ENCODE assay signal across 8 cellular contexts in the genomic region with DNA sequence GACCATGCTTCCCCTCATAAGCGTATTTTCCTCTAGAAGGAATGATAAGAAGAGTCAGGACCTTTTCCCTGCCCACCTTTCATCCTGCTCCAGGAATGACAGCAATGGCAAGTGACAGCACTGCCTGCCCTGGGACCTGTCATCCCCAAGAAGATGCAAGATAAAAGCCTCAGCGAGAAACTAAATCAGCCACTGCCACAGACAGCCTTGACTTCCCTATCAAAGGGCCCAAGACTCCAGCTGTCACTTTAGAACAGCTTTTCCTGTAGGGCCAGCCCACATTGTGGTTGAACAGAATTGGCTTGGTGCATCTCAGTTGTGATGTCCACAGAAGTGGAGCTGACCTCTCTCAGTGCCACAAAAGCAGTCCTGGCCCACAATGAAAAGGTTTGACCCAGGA. TPM values are rescaled to one million over a fixed set of nuclear protein-coding genes. Genes with fewer than 3 reads are reported as not detected.
DNase-seq lines count a peak whose midpoint lies in the region; ATAC-seq and TF ChIP-seq lines count a peak whose summit lies in the region.

No MANE protein-coding gene starts in this region.

- H3K36me3 Mint-ChIP-seq in CD4-positive, CD25-positive, alpha-beta regulatory T cell, result peaks cover 9% of the 10 kb centered on the region
- peaks cover 9% of the 10 kb centered on the region for H3K36me3 Mint-ChIP-seq in nephron (ENCODE audit: low read depth)

- H3K27ac ChIP-seq in CD4-positive, CD25-positive, alpha-beta regulatory T cell (ENCODE audit: insufficient read depth, low read length, poor library complexity, severe bottlenecking), result peak overlapping the region; percentile 92

- TF ChIP-seq CTCF in Loucy (conservative IDR thresholded peaks at IDR 0.05; ENCODE audit: low read length), result no peak
- no peak for TF ChIP-seq CTCF in cardiac fibroblast (IDR thresholded peaks at IDR 0.05; ENCODE audit: low read depth, low read length)
- TF ChIP-seq CTCF in nephron (IDR thresholded peaks at IDR 0.05; ENCODE audit: unreplicated experiment in 3 of 3), result no peak

- H3K9me2 ChIP-seq in Loucy (replicated peaks; ENCODE audit: low read depth, low read length), result no peaks in the 10 kb centered on the region

- peaks cover 43% of the 10 kb centered on the region for H3K4me1 ChIP-seq in CD4-positive, CD25-positive, alpha-beta regulatory T cell (ENCODE audit: control insufficient read depth, insufficient read depth, low read length, poor library complexity, severe bottlenecking)
- H3K4me1 ChIP-seq in Loucy (ENCODE audit: insufficient read depth, low read length, poor library complexity, severe bottlenecking), result peaks cover 53% of the 10 kb centered on the region

- H3K27me3 Mint-ChIP-seq in CD4-positive, CD25-positive, alpha-beta regulatory T cell, result no peaks in the 10 kb centered on the region
- H3K27me3 Mint-ChIP-seq in nephron (ENCODE audit: low read depth), result no peaks in the 10 kb centered on the region

- H3K4me3 ChIP-seq in CD4-positive, CD25-positive, alpha-beta regulatory T cell (ENCODE audit: low read depth, low read length), result peak overlapping the region; percentile 90
- H3K4me3 ChIP-seq in Loucy (ENCODE audit: low read length, poor library complexity, severe bottlenecking) (peak overlapping the region; percentile 91), cardiac fibroblast (replicated peaks in 1 of 2; ENCODE audit: low read depth in 2 of 2, low read length in 2 of 2) (peak overlapping the region; percentile 96)

- H4K20me1 ChIP-seq in Loucy (ENCODE audit: insufficient read depth, low read length, poor library complexity, severe bottlenecking), result peaks cover 37% of the 10 kb centered on the region

- no peaks in the 10 kb centered on the region for H3K9me3 Mint-ChIP-seq in CD4-positive, CD25-positive, alpha-beta regulatory T cell
- no peaks in the 10 kb centered on the region for H3K9me3 Mint-ChIP-seq in nephron

- peak overlapping the region; percentile 86 for H3K4me2 ChIP-seq in Loucy (ENCODE audit: low read depth, low read length, poor library complexity, severe bottlenecking)

- peak overlapping the region; percentile 56 to 99 (median 96) for H3K27ac Mint-ChIP-seq in CD4-positive, CD25-positive, alpha-beta regulatory T cell
- H3K27ac Mint-ChIP-seq in nephron, result peak overlapping the region in 2 of 3 experiments; percentile 33 to 88

- no peaks in the 10 kb centered on the region for H3F3A ChIP-seq in Loucy (ENCODE audit: low read depth)

- H3K4me3 Mint-ChIP-seq in CD4-positive, CD25-positive, alpha-beta regulatory T cell, result peak overlapping the region; percentile 96 to 98 (median 96)
- H3K4me3 Mint-ChIP-seq in nephron, result peak overlapping the region; percentile 98 to 99 (median 98)

- peak overlapping the region; percentile 96 for H3K9ac ChIP-seq in Loucy (ENCODE audit: low read depth, low read length, poor library complexity, severe bottlenecking)

- H3K79me2 ChIP-seq in Loucy (ENCODE audit: insufficient read depth, low read length), result peaks cover 68% of the 10 kb centered on the region

- H3K4me1 Mint-ChIP-seq in CD4-positive, CD25-positive, alpha-beta regulatory T cell, result peaks cover 0 to 57% (median 37%) of the 10 kb centered on the region in 4 donors
- H3K4me1 Mint-ChIP-seq in nephron, result peaks cover 18% of the 10 kb centered on the region

- ATAC-seq in CD4-positive, CD25-positive, alpha-beta regulatory T cell (ENCODE audit: low read depth in 2 of 2), result no peak
- no peak for ATAC-seq in HG03108 (IDR thresholded peaks at IDR 0.05; ENCODE audit: unreplicated experiment)
- ATAC-seq in GM18873 (IDR thresholded peaks at IDR 0.05; ENCODE audit: low FRiP score, unreplicated experiment), result no peak
- ATAC-seq in HG03342 (IDR thresholded peaks at IDR 0.05; ENCODE audit: unreplicated experiment), result no peak
- no peak for ATAC-seq in GM18520 (IDR thresholded peaks at IDR 0.05; ENCODE audit: unreplicated experiment)

- no peak overlapping the region for H2AFZ ChIP-seq in Loucy (ENCODE audit: low read length)

- no peaks in the 10 kb centered on the region for H3K9me3 ChIP-seq in CD4-positive, CD25-positive, alpha-beta regulatory T cell (ENCODE audit: control insufficient read depth in 2 of 2, low read length in 2 of 2)
- H3K9me3 ChIP-seq in Loucy (ENCODE audit: insufficient read depth, low read depth, low read length), result no peaks in the 10 kb centered on the region

- no peak for DNase-seq in CD4-positive, CD25-positive, alpha-beta regulatory T cell
- no peak for DNase-seq in cardiac fibroblast (ENCODE audit: low read depth in 2 of 2)

- no peaks in the 10 kb centered on the region for H3K27me3 ChIP-seq in CD4-positive, CD25-positive, alpha-beta regulatory T cell (ENCODE audit: control insufficient read depth, insufficient read depth, low read length)
- peaks cover 4% of the 10 kb centered on the region for H3K27me3 ChIP-seq in Loucy (ENCODE audit: insufficient read depth, low read length, poor library complexity, severe bottlenecking)

- H3K36me3 ChIP-seq in CD4-positive, CD25-positive, alpha-beta regulatory T cell (ENCODE audit: control insufficient read depth, insufficient read depth, low read length), result peaks cover 10% of the 10 kb centered on the region
- H3K36me3 ChIP-seq in Loucy (ENCODE audit: insufficient read depth, low read length), result no peaks in the 10 kb centered on the region; the same call in 1 of the 2 replicates

RNA-seq across cellular contexts. Expression of a gene that starts 1.1 kb away (rescaled TPM):
- total RNA-seq in CD4-positive, CD25-positive, alpha-beta regulatory T cell, result 88.1 TPM
- polyA plus RNA-seq in CD4-positive, CD25-positive, alpha-beta regulatory T cell, result 10 to 100 TPM; 79.6 to 93.0 (median 87.8) TPM

RNA-seq across cellular contexts. Expression of a gene that starts 30.7 kb away (rescaled TPM):
- total RNA-seq in CD4-positive, CD25-positive, alpha-beta regulatory T cell, result 45.5 TPM
- 10 to 100 TPM in 3 of 4 donors, 1 to 10 TPM in 1; 8.8 to 17.0 (median 12.4) TPM for polyA plus RNA-seq in CD4-positive, CD25-positive, alpha-beta regulatory T cell

RNA-seq across cellular contexts. Expression of a gene that starts 36.5 kb away (rescaled TPM):
- total RNA-seq in CD4-positive, CD25-positive, alpha-beta regulatory T cell, result 305 TPM
- 100 to 1,000 TPM; 109 to 163 (median 131) TPM for polyA plus RNA-seq in CD4-positive, CD25-positive, alpha-beta regulatory T cell
